Comparison of ENCODE assay signal across 29 cellular contexts in the genomic region with DNA sequence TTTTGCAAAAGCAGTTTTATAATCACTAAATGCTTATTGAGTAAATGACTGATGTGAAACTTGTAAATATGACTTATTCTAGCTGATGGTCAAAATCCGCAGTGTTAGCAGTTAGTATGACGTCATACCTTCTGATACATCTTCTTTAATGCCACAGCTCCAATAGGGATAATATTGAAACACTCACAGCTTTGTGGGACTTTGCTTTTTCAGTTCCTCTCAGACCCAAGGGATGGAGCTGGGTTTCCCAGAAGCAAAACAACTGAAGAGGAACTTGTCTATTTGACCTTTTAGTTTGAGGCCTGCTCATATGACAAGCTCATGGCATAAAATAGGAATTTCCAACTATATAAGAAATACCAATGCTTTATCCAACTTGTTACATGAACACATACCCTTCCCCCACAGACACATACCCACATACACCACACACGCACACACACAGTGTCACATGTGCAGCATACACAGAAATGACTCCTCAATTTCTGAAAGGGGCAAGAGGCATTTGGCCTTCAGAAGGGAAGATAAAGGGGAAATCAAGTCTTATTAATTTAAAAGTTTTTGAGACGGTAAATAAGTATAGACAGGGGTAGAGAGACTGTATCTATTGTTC. TPM values are rescaled to one million over a fixed set of nuclear protein-coding genes. Genes with fewer than 3 reads are reported as not detected.
DNase-seq lines count a peak whose midpoint lies in the region; ATAC-seq, FAIRE-seq and TF ChIP-seq lines count a peak whose summit lies in the region.
"Had no signal": no experiment of that assay in that cellular context is flagged by ENCODE, and none has a peak within 500 bp of the region (broad histone marks: within the 10 kb centered on the region; RNA-seq: fewer than 3 reads in every experiment).

No MANE protein-coding gene starts in this region.

- no peak overlapping the region for H3K27ac Mint-ChIP-seq in MCF 10A (ENCODE audit: low read depth, unreplicated experiment)
- H3K27ac Mint-ChIP-seq: activated CD8-positive, alpha-beta memory T cell treated with anti-CD3 and anti-CD28 coated beads, Interleukin-2, amount 10 ng/mL, durations not matched to agents 7 days and 5 days; activated naive CD4-positive, alpha-beta T cell treated with anti-CD3 and anti-CD28 coated beads, Interleukin-2, amount 50 U/mL, for 72 hours; GM23338; stimulated activated naive CD8-positive, alpha-beta T cell treated with anti-CD3 and anti-CD28 coated beads, Interleukin-15, amount 100 ng/mL, for 72 hours had no signal

- peaks cover 22% of the 10 kb centered on the region for H3K4me1 Mint-ChIP-seq in MCF 10A (ENCODE audit: insufficient read depth, unreplicated experiment)
- H3K4me1 Mint-ChIP-seq: central memory CD8-positive, alpha-beta T cell; nephron had no signal

- H3K9me3 ChIP-seq in RWPE2 (ENCODE audit: severe bottlenecking) (peaks cover 5% of the 10 kb centered on the region), left lung (no peaks in the 10 kb centered on the region), skeletal muscle tissue (ENCODE audit: control insufficient read depth in 3 of 3, low read length in 3 of 3) (peaks cover 0 to 3% (median 0%) of the 10 kb centered on the region in 3 donors)
- H3K9me3 ChIP-seq: SK-N-SH, thyroid gland had no signal

- FAIRE-seq in GM12891 (lab: Jason Lieb, UNC): peak; percentile 48
- FAIRE-seq: endothelial cell of umbilical vein, G401.6 had no signal

- POLR2A ChIA-PET in MCF 10A (lab: Yijun Ruan, JAX): interaction anchor here (0.7 to 2.8 kb wide), 8 partner anchors 9 to 64 kb away, joined by 3 to 14 read pairs (median 4); a partner anchor contains a TSS

- H3K9me3 Mint-ChIP-seq in MCF 10A (ENCODE audit: unreplicated experiment): peaks cover 11% of the 10 kb centered on the region
- H3K9me3 Mint-ChIP-seq: central memory CD8-positive, alpha-beta T cell; GM23338; nephron had no signal

- no peak for TF ChIP-seq POLR2A in GM12891 (IDR thresholded peaks at IDR 0.05; ENCODE audit: low read depth, low read length)

- H3K36me3 Mint-ChIP-seq in MCF 10A (ENCODE audit: insufficient read depth, unreplicated experiment): no peaks in the 10 kb centered on the region

- no peak for TF ChIP-seq CTCF in RWPE2 (IDR thresholded peaks at IDR 0.05; ENCODE audit: poor library complexity, severe bottlenecking)
- no peak for TF ChIP-seq CTCF in left lung (IDR thresholded peaks at IDR 0.05)
- no peak for TF ChIP-seq CTCF in MCF 10A (IDR thresholded peaks at IDR 0.05; ENCODE audit: unreplicated experiment)

- H3K4me1 ChIP-seq in RWPE2 (ENCODE audit: insufficient read depth, poor library complexity, severe bottlenecking) (peaks cover 19% of the 10 kb centered on the region), left lung (peaks cover 0 to 3% of the 10 kb centered on the region in 2 donors), skeletal muscle tissue (ENCODE audit: control insufficient read depth in 3 of 3, insufficient read depth in 3 of 3, low read length in 3 of 3) (no peaks in the 10 kb centered on the region)
- H3K4me1 ChIP-seq: thyroid gland had no signal

- DNase-seq in GM12891 (ENCODE audit: insufficient read length, low spot score): no peak
- no peak for DNase-seq in RWPE2 (ENCODE audit: low spot score)
- DNase-seq in left lung: no peak
- no peak for DNase-seq in SKM-1 treated with dmso at 0.1 percent for 144 hours (lab: John Stamatoyannopoulos, UW; ENCODE audit: unreplicated experiment)
- no peak for DNase-seq in MCF 10A (ENCODE audit: unreplicated experiment)
- no peak for DNase-seq in T1000 (lab: John Stamatoyannopoulos, UW)
- DNase-seq: activated CD4-positive, alpha-beta T cell treated with anti-CD3 and anti-CD28 coated beads, Interleukin-2, amount 50 U/mL, for 1 hour; activated CD8-positive, alpha-beta memory T cell treated with anti-CD3 and anti-CD28 coated beads, Interleukin-2, amount 10 ng/mL, durations not matched to agents 7 days and 5 days; dorsolateral prefrontal cortex; heart left ventricle; KBM-7; NCI-H1694 treated with DMSO at 0.1 percent for 48 hours; NCI-H2171 treated with DMSO at 0.1 percent for 48 hours; NCI-H526; right cardiac atrium; SK-N-SH; stimulated activated naive CD8-positive, alpha-beta T cell treated with anti-CD3 and anti-CD28 coated beads, Interleukin-15, amount 100 ng/mL, for 72 hours; thyroid gland had no signal

- CTCF ChIA-PET in MCF 10A (lab: Yijun Ruan, JAX): interaction anchor here (0.6 to 1.7 kb wide), 4 partner anchors 14 to 61 kb away, joined by 3 to 4 read pairs (median 3); no protein-coding TSS in a partner anchor

- intact Hi-C loops in left lung (cut with DNase I): no loop called here
- intact Hi-C loops in MCF 10A (cut with micrococcal nuclease): no loop called here

- H3K36me3 ChIP-seq in RWPE2 (ENCODE audit: low read depth): no peaks in the 10 kb centered on the region
- H3K36me3 ChIP-seq in left lung: no peaks in the 10 kb centered on the region
- no peaks in the 10 kb centered on the region for H3K36me3 ChIP-seq in skeletal muscle tissue (ENCODE audit: control insufficient read depth in 3 of 3, insufficient read depth in 3 of 3, low read length in 3 of 3)
- H3K36me3 ChIP-seq: heart left ventricle, thyroid gland had no signal

- H3K4me3 ChIP-seq in RWPE2 (ENCODE audit: severe bottlenecking) (no peak overlapping the region), left lung (no peak overlapping the region), skeletal muscle tissue (ENCODE audit: low read length in 3 of 3) (no peak overlapping the region)
- H3K4me3 ChIP-seq: dorsolateral prefrontal cortex, GM23338, heart left ventricle, thyroid gland had no signal

- H3K9ac ChIP-seq in skeletal muscle tissue (ENCODE audit: low read depth in 1 of 3, low read length in 3 of 3): no peak overlapping the region
- H3K9ac ChIP-seq: SK-N-SH had no signal

- H3K27me3 ChIP-seq in RWPE2 (ENCODE audit: insufficient read depth, poor library complexity, severe bottlenecking) (no peaks in the 10 kb centered on the region), left lung (no peaks in the 10 kb centered on the region), skeletal muscle tissue (ENCODE audit: control insufficient read depth in 3 of 3, insufficient read depth in 3 of 3, low read length in 3 of 3) (no peaks in the 10 kb centered on the region)
- H3K27me3 ChIP-seq: dorsolateral prefrontal cortex, heart left ventricle, thyroid gland had no signal

- H3K4me3 Mint-ChIP-seq in MCF 10A (ENCODE audit: unreplicated experiment): no peak overlapping the region
- H3K4me3 Mint-ChIP-seq: activated CD8-positive, alpha-beta memory T cell treated with anti-CD3 and anti-CD28 coated beads, Interleukin-2, amount 10 ng/mL, durations not matched to agents 7 days and 5 days; central memory CD8-positive, alpha-beta T cell; GM23338; nephron; stimulated activated naive CD8-positive, alpha-beta T cell treated with anti-CD3 and anti-CD28 coated beads, Interleukin-15, amount 100 ng/mL, for 72 hours had no signal

- no peaks in the 10 kb centered on the region for H3K27me3 Mint-ChIP-seq in MCF 10A (ENCODE audit: insufficient read depth, unreplicated experiment)
- H3K27me3 Mint-ChIP-seq: activated CD8-positive, alpha-beta memory T cell treated with anti-CD3 and anti-CD28 coated beads, Interleukin-2, amount 10 ng/mL, durations not matched to agents 7 days and 5 days; stimulated activated naive CD8-positive, alpha-beta T cell treated with anti-CD3 and anti-CD28 coated beads, Interleukin-15, amount 100 ng/mL, for 72 hours had no signal

- no TSS peak for BruUV-seq in MCF 10A (replicated peaks; lab: Mats Ljungman, UMichigan)

- ATAC-seq in RWPE2 (ENCODE audit: low read depth) (no peak), left lung (peak; percentile 67)
- ATAC-seq: activated CD8-positive, alpha-beta memory T cell treated with anti-CD3 and anti-CD28 coated beads, Interleukin-2, amount 10 ng/mL, durations not matched to agents 7 days and 5 days; GM23338; stimulated activated naive CD8-positive, alpha-beta T cell treated with anti-CD3 and anti-CD28 coated beads, Interleukin-15, amount 100 ng/mL, for 72 hours had no signal

- H3K27ac ChIP-seq in RWPE2 (ENCODE audit: poor library complexity, severe bottlenecking) (peak overlapping the region; percentile 48), left lung (peak overlapping the region in 1 of 2 donors; percentile 37), skeletal muscle tissue (ENCODE audit: low read depth, low read length) (peak overlapping the region; percentile 40)
- H3K27ac ChIP-seq: thyroid gland, VCaP had no signal

TF ChIP-seq in GM12891, 5 proteins besides CTCF, POLR2A, EP300 and RAD21:
- TF ChIP-seq SPI1 (IDR thresholded peaks at IDR 0.05; ENCODE audit: low read depth, low read length) (peak; percentile 40), PAX5 (IDR thresholded peaks at IDR 0.05; ENCODE audit: insufficient read depth, low read length, severe bottlenecking) (no peak)

RNA-seq across cellular contexts. Expression of a gene that starts 31.7 kb away (rescaled TPM):
- not detected for polyA plus RNA-seq in GM12891 (2012; ENCODE audit: low read depth, missing spikeins)
- total RNA-seq in left lung: under 1 TPM; 0.68 to 0.93 TPM
- total RNA-seq in skeletal muscle tissue: under 0.01 TPM
- 0.15 and 0.21 TPM in 2 replicates for total RNA-seq in MCF 10A (2022)
- total RNA-seq: endothelial cell of umbilical vein; GM23338; osteocyte; RPMI7951; T-helper 2 cell treated with Interferon-gamma antibody and Interleukin-4, amounts not matched to agents 100 ng/mL and 5 ng/mL, for 36 hours had no signal
- polyA plus RNA-seq: endothelial cell of umbilical vein had no signal
